In genomic region chr13:22137361-22138050, GRCh38 we compare ENCODE assay signal across 25 cellular contexts.
"Had no signal": no experiment of that assay in that cellular context is flagged by ENCODE, and none has a peak within 500 bp of the region (broad histone marks: within the 10 kb centered on the region; RNA-seq: fewer than 3 reads in every experiment).

No MANE protein-coding gene starts in this region.

- H3K27me3 Mint-ChIP-seq: stimulated activated naive CD8-positive, alpha-beta T cell treated with anti-CD3 and anti-CD28 coated beads, Interleukin-15, amount 100 ng/mL, for 72 hours had no signal

- H3K4me3 ChIP-seq: gastrocnemius medialis, lower lobe of right lung, mucosa of descending colon, neural progenitor cell, prostate gland, right atrium auricular region, smooth muscle cell, suprapubic skin, vagina had no signal

- DNase-seq: cortex of kidney; foreskin fibroblast; gastrocnemius medialis; head of caudate nucleus; left ventricle myocardium superior; lower lobe of right lung; mucosa of descending colon; naive thymus-derived CD4-positive, alpha-beta T cell; stimulated activated CD4-positive, alpha-beta T cell treated with anti-CD3 and anti-CD28 coated beads, Interleukin-12 subunit alpha, Interleukin-12 subunit beta, amount 100 ng/mL, for 4 hours; stimulated activated CD4-positive, alpha-beta T cell treated with anti-CD3 and anti-CD28 coated beads, Interleukin-1b, Interleukin-23, amount 100 ng/mL, for 48 hours; stimulated activated CD4-positive, alpha-beta T cell treated with anti-CD3 and anti-CD28 coated beads, Interleukin-4, amount 100 ng/mL, for 1 hour; stimulated activated CD8-positive, alpha-beta memory T cell treated with anti-CD3 and anti-CD28 coated beads, Interleukin-4, amount 100 ng/mL, for 48 hours; stimulated activated naive CD4-positive, alpha-beta T cell; stimulated activated naive CD8-positive, alpha-beta T cell treated with anti-CD3 and anti-CD28 coated beads, Interleukin-15, amount 100 ng/mL, for 72 hours had no signal

- H3K4me1 Mint-ChIP-seq: nephron had no signal

- H3K4me1 ChIP-seq: gastrocnemius medialis, lower lobe of right lung, parathyroid adenoma, prostate gland, right atrium auricular region, suprapubic skin, vagina had no signal

- H3K9me3 ChIP-seq: gastrocnemius medialis, lower lobe of right lung, mucosa of descending colon, prostate gland, right atrium auricular region, suprapubic skin, vagina had no signal

- H3K27me3 ChIP-seq: gastrocnemius medialis, neural progenitor cell, right atrium auricular region, suprapubic skin, vagina had no signal

- H3K36me3 Mint-ChIP-seq: neural progenitor cell had no signal

- FAIRE-seq: keratinocyte had no signal

- H3K27ac Mint-ChIP-seq: mesothelial cell of epicardium, nephron, neural progenitor cell had no signal

- H3K4me3 Mint-ChIP-seq: mesothelial cell of epicardium; naive thymus-derived CD4-positive, alpha-beta T cell; nephron; neural progenitor cell; stimulated activated naive CD8-positive, alpha-beta T cell treated with anti-CD3 and anti-CD28 coated beads, Interleukin-15, amount 100 ng/mL, for 72 hours had no signal

- H3K27ac ChIP-seq: epithelial cell of prostate, gastrocnemius medialis, lower lobe of right lung, neural progenitor cell, parathyroid adenoma, prostate gland, right atrium auricular region, suprapubic skin, vagina had no signal

- H3K9me3 Mint-ChIP-seq: nephron; neural progenitor cell; stimulated activated naive CD8-positive, alpha-beta T cell treated with anti-CD3 and anti-CD28 coated beads, Interleukin-15, amount 100 ng/mL, for 72 hours had no signal

- H3K36me3 ChIP-seq: gastrocnemius medialis, lower lobe of right lung, neural progenitor cell, prostate gland, right atrium auricular region, suprapubic skin, vagina had no signal
